ENCODE assay signal across 9 cellular contexts in the genomic region with DNA sequence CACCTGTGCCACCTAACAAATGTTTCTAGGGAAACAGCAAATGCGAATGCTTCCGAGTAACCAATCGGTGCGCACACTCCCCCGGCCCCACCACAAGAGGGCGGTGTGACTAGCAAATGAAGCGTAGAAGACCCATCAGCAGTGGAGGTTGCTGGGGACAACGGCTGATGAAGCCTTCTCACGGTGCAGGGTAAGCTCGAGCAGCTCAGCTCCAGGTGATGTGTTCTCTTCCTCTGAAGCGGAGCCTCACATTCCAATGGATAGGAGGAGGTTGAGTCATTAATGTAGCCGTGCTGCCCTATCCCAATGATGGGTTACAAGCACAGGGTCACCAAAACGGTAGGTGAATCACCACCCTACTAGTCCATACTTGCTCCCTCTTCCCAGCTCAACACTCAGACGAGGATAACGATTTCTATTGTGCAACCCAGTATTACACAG.
DNase-seq lines count a peak whose midpoint lies in the region; ATAC-seq, FAIRE-seq and TF ChIP-seq lines count a peak whose summit lies in the region.
"Had no signal": no experiment of that assay in that cellular context is flagged by ENCODE, and none has a peak within 500 bp of the region (broad histone marks: within the 10 kb centered on the region; RNA-seq: fewer than 3 reads in every experiment).

No MANE protein-coding gene starts in this region.

- H3K4me3 Mint-ChIP-seq in activated T-helper 17 cell treated with anti-CD3 and anti-CD28 coated beads, Interleukin-2, amount 50 U/mL, for 72 hours = no peak overlapping the region
- H3K4me3 Mint-ChIP-seq: dendritic cell treated with granulocyte-macrophage colony-stimulating factor and Interleukin-4, amounts not matched to agents 40 ng/mL and 50 ng/mL, for 4 days had no signal

- H3K4me1 Mint-ChIP-seq in activated T-helper 17 cell treated with anti-CD3 and anti-CD28 coated beads, Interleukin-2, amount 50 U/mL, for 72 hours = no peaks in the 10 kb centered on the region

- H3K4me1 ChIP-seq in left ventricle myocardium inferior = no peaks in the 10 kb centered on the region

- no peak for FAIRE-seq in GM12892 (lab: Jason Lieb, UNC)

- no peak overlapping the region for H3K27ac ChIP-seq in left ventricle myocardium inferior (replicated peaks)

- H3K9me3 Mint-ChIP-seq in activated T-helper 17 cell treated with anti-CD3 and anti-CD28 coated beads, Interleukin-2, amount 50 U/mL, for 72 hours = peaks cover 4% of the 10 kb centered on the region

- peaks cover 34% of the 10 kb centered on the region for H3K27me3 ChIP-seq in left ventricle myocardium inferior (ENCODE audit: low read depth)

- ATAC-seq in activated T-helper 17 cell treated with anti-CD3 and anti-CD28 coated beads, Interleukin-2, amount 50 U/mL, for 72 hours (replicated peaks) = peak; percentile 65
- no peak for ATAC-seq in GM19455 (IDR thresholded peaks at IDR 0.05; ENCODE audit: unreplicated experiment)

- H3K27me3 Mint-ChIP-seq in activated T-helper 17 cell treated with anti-CD3 and anti-CD28 coated beads, Interleukin-2, amount 50 U/mL, for 72 hours = peaks cover 34% of the 10 kb centered on the region

- no peaks in the 10 kb centered on the region for H3K36me3 Mint-ChIP-seq in activated T-helper 17 cell treated with anti-CD3 and anti-CD28 coated beads, Interleukin-2, amount 50 U/mL, for 72 hours (ENCODE audit: low read depth)

- H3K36me3 ChIP-seq in left ventricle myocardium inferior = no peaks in the 10 kb centered on the region

- DNase-seq in A172 (ENCODE audit: low spot score) = peak; percentile 22
- DNase-seq in GM12892 (ENCODE audit: insufficient read length) = peak; percentile 36
- peak; percentile 45 for DNase-seq in NCI-H748 treated with DMSO at 0.1 percent for 48 hours (lab: John Stamatoyannopoulos, UW)
- peak; percentile 43 for DNase-seq in left ventricle myocardium inferior
- peak; percentile 62 to 76 for DNase-seq in stimulated activated CD4-positive, alpha-beta T cell treated with anti-CD3 and anti-CD28 coated beads, Interleukin-2, amount 100 ng/mL, for 24 hours
- no peak for DNase-seq in GOT3 (lab: John Stamatoyannopoulos, UW)

- H3K9me3 ChIP-seq in left ventricle myocardium inferior (replicated peaks) = no peaks in the 10 kb centered on the region

- peak; percentile 73 for TF ChIP-seq CTCF in left ventricle myocardium inferior (IDR thresholded peaks at IDR 0.05; ENCODE audit: borderline replicate concordance)

- no peak overlapping the region for H3K27ac Mint-ChIP-seq in activated T-helper 17 cell treated with anti-CD3 and anti-CD28 coated beads, Interleukin-2, amount 50 U/mL, for 72 hours
- H3K27ac Mint-ChIP-seq: dendritic cell treated with granulocyte-macrophage colony-stimulating factor and Interleukin-4, amounts not matched to agents 40 ng/mL and 50 ng/mL, for 4 days had no signal

- no peak overlapping the region for H3K4me3 ChIP-seq in left ventricle myocardium inferior

- TF ChIP-seq POLR2A in GM12892 (IDR thresholded peaks at IDR 0.05; ENCODE audit: low read depth, low read length) = no peak

- intact Hi-C loops in left ventricle myocardium inferior (cut with micrococcal nuclease) = no loop called here
